Comparison of ENCODE assay signal across 8 cellular contexts in genomic region chr17:21375757-21376584, GRCh38. TPM values are rescaled to one million over a fixed set of nuclear protein-coding genes. Genes with fewer than 3 reads are reported as not detected.
DNase-seq lines count a peak whose midpoint lies in the region; ATAC-seq and TF ChIP-seq lines count a peak whose summit lies in the region.

KCNJ12 (plus strand) TSS chr17:21376357; CDS start chr17:21415343, 38,986 bp downstream.

- H3K4me1 ChIP-seq in hepatocyte (ENCODE audit: insufficient read depth) = peaks cover 23% of the 10 kb centered on the region

- DNase-seq in hepatocyte (ENCODE audit: low spot score) (peak; percentile 39), retina (peak; percentile 78), cerebellar cortex (ENCODE audit: low spot score) (no peak), GDM1 (lab: John Stamatoyannopoulos, UW) (no peak), HPDE6-E6E7 (ENCODE audit: extremely low spot score) (no peak)

- H3K27ac Mint-ChIP-seq in activated T-helper 17 cell treated with anti-CD3 and anti-CD28 coated beads, Interleukin-2, amount 50 U/mL, for 72 hours = no peak within 1 kb of the TSS

- TF ChIP-seq CTCF in hepatocyte (IDR thresholded peaks at IDR 0.05; ENCODE audit: poor library complexity) = no peak

- peak within 1 kb of the TSS; percentile 82 for H3K4me2 ChIP-seq in hepatocyte

- H3K36me3 ChIP-seq in hepatocyte (replicated peaks; ENCODE audit: insufficient read depth, low read depth) = no peaks in the 10 kb centered on the region

- peak within 1 kb of the TSS; percentile 44 for H3K4me3 Mint-ChIP-seq in activated T-helper 17 cell treated with anti-CD3 and anti-CD28 coated beads, Interleukin-2, amount 50 U/mL, for 72 hours

- no peak for ATAC-seq in activated T-helper 17 cell treated with anti-CD3 and anti-CD28 coated beads, Interleukin-2, amount 50 U/mL, for 72 hours (replicated peaks)
- no peak for ATAC-seq in HG03025 (IDR thresholded peaks at IDR 0.05; ENCODE audit: low FRiP score, unreplicated experiment)

- no peak within 1 kb of the TSS for H3K27ac ChIP-seq in hepatocyte

- H3K27me3 ChIP-seq in hepatocyte = peaks cover 26% of the 10 kb centered on the region

- H3K36me3 Mint-ChIP-seq in activated T-helper 17 cell treated with anti-CD3 and anti-CD28 coated beads, Interleukin-2, amount 50 U/mL, for 72 hours (ENCODE audit: low read depth) = no peaks in the 10 kb centered on the region

- peak within 1 kb of the TSS; percentile 36 for H2AFZ ChIP-seq in hepatocyte

- peak within 1 kb of the TSS; percentile 49 for H3K4me3 ChIP-seq in hepatocyte

- H3K27me3 Mint-ChIP-seq in activated T-helper 17 cell treated with anti-CD3 and anti-CD28 coated beads, Interleukin-2, amount 50 U/mL, for 72 hours = peaks cover 12% of the 10 kb centered on the region

- 28% methylated on average over 42 of the region's 69 CpGs for WGBS in hepatocyte (ENCODE audit: low lambda C conversion rate, missing lambda C conversion rate)

- no peaks in the 10 kb centered on the region for H3K9me3 Mint-ChIP-seq in activated T-helper 17 cell treated with anti-CD3 and anti-CD28 coated beads, Interleukin-2, amount 50 U/mL, for 72 hours

- no peaks in the 10 kb centered on the region for H3K9me2 ChIP-seq in hepatocyte (replicated peaks; ENCODE audit: insufficient read depth)

- no peaks in the 10 kb centered on the region for H3K4me1 Mint-ChIP-seq in activated T-helper 17 cell treated with anti-CD3 and anti-CD28 coated beads, Interleukin-2, amount 50 U/mL, for 72 hours

- H3K9me3 ChIP-seq in hepatocyte (ENCODE audit: low read depth) = no peaks in the 10 kb centered on the region

- in situ Hi-C loops in GM18951 (cut with MboI; ENCODE audit: low sequenced_read_pairs, unreplicated experiment) = no loop called here

- H4K20me1 ChIP-seq in hepatocyte (ENCODE audit: insufficient read depth, poor library complexity, severe bottlenecking) = no peaks in the 10 kb centered on the region

- H3K79me2 ChIP-seq in hepatocyte = no peaks in the 10 kb centered on the region

- TF ChIP-seq POLR2A in GM18951 (IDR thresholded peaks at IDR 0.05; ENCODE audit: extremely low read depth, insufficient read depth, insufficient read length) = peak; percentile 42

RNA-seq across cellular contexts. Expression of gene KCNJ12, which starts in this region (rescaled TPM):
- under 1 TPM in 1 of 2 donors, not detected in 1; 0.05 TPM for total RNA-seq in activated T-helper 17 cell treated with anti-CD3 and anti-CD28 coated beads, Interleukin-2, amount 50 U/mL, for 72 hours
- total RNA-seq in hepatocyte = 0.73 and 0.88 TPM in 2 replicates
- polyA plus RNA-seq in hepatocyte = 0.15 and 0.18 TPM in 2 replicates

Comparison
In these comparisons a context has a peak if more than half of its experiments do, and no peak if none do; other contexts are left out.
1. Peak in DNase-seq, H3K4me3 ChIP-seq and H3K4me2 ChIP-seq in hepatocyte; RNA of the gene not detected or under 1 TPM.